In the genomic region with DNA sequence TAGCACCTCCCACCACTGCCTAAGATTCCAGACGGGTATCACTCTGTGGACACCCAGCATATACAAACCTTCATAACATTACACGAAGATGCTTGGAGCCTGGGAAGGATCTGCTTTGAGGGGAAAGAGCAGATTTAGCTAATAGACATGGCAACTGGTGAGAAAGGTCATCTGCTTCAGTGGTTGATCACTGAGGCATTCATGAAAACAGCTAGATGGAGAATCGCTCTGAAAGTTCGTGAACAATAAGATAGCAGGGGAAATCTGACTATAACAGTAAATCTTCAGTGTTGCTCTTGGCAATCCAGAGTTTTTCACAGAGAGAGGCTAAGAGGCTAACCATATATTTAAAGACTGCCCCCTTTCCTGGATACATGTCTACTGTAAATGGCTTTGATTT, we compare ENCODE assay signal across 11 cellular contexts.
A peak's percentile ranks its signal among the peaks of the same experiment; 100 is the strongest.
DNase-seq lines count a peak whose midpoint lies in the region; ATAC-seq and TF ChIP-seq lines count a peak whose summit lies in the region.
"Had no signal": no experiment of that assay in that cellular context is flagged by ENCODE, and none has a peak within 500 bp of the region (broad histone marks: within the 10 kb centered on the region; RNA-seq: fewer than 3 reads in every experiment).

No MANE protein-coding gene starts in this region.

- ATAC-seq in GM18505 (IDR thresholded peaks at IDR 0.05; ENCODE audit: unreplicated experiment) (peak; percentile 35), GM21447 (IDR thresholded peaks at IDR 0.05; ENCODE audit: unreplicated experiment) (peak; percentile 32), HG03175 (IDR thresholded peaks at IDR 0.05; ENCODE audit: unreplicated experiment) (peak; percentile 24), HG03045 (IDR thresholded peaks at IDR 0.05; ENCODE audit: unreplicated experiment) (no peak)

- DNase-seq in immature natural killer cell (no peak), NCI-H1436 (lab: John Stamatoyannopoulos, UW) (no peak), COLO668 (lab: John Stamatoyannopoulos, UW; ENCODE audit: unreplicated experiment) (no peak), hippocampal formation (lab: John Stamatoyannopoulos, UW) (no peak)
- DNase-seq: activated T-cell treated with anti-CD3 and anti-CD28 coated beads, Interleukin-2, amount 50 U/mL, for 72 hours; effector CD4-positive, alpha-beta T cell; NCI-H2107 had no signal

- peak overlapping the region; percentile 73 to 88 (median 86) for H3K27ac Mint-ChIP-seq in immature natural killer cell

- no peaks in the 10 kb centered on the region for H3K9me3 Mint-ChIP-seq in immature natural killer cell
- H3K9me3 Mint-ChIP-seq: activated T-cell treated with anti-CD3 and anti-CD28 coated beads, Interleukin-2, amount 50 U/mL, for 72 hours had no signal

- TF ChIP-seq POLR2A in GM18505 (IDR thresholded peaks at IDR 0.05; ENCODE audit: borderline replicate concordance, extremely low read depth, insufficient read depth, insufficient read length) = no peak

- H3K4me1 Mint-ChIP-seq in immature natural killer cell = peaks cover 45 to 64% of the 10 kb centered on the region in 2 donors

- peaks cover 0 to 6% (median 6%) of the 10 kb centered on the region in 3 donors for H3K27me3 Mint-ChIP-seq in immature natural killer cell (ENCODE audit: low read depth in 3 of 3)

- peaks cover 0 to 6% (median 4%) of the 10 kb centered on the region in 3 donors for H3K36me3 Mint-ChIP-seq in immature natural killer cell

- H3K4me3 Mint-ChIP-seq in immature natural killer cell = peak overlapping the region; percentile 69 to 85 (median 81)
